15 cellular contexts compared by ENCODE assay signal in genomic region chr3:89699771-89700170, GRCh38.
"Had no signal": no experiment of that assay in that cellular context is flagged by ENCODE, and none has a peak within 500 bp of the region (broad histone marks: within the 10 kb centered on the region; RNA-seq: fewer than 3 reads in every experiment).

No MANE protein-coding gene starts in this region.

- H3K4me1 Mint-ChIP-seq: activated naive CD8-positive, alpha-beta T cell treated with anti-CD3 and anti-CD28 coated beads, Interleukin-2, amount 50 U/mL, for 24 hours; naive thymus-derived CD4-positive, alpha-beta T cell; stimulated activated naive CD8-positive, alpha-beta T cell treated with anti-CD3 and anti-CD28 coated beads, Interleukin-15, amount 100 ng/mL, for 72 hours had no signal

- H3K4me3 ChIP-seq: cardiac muscle cell, gastrocnemius medialis, heart right ventricle, lower lobe of right lung, testis had no signal

- H3K27ac ChIP-seq: cardiac muscle cell, gastrocnemius medialis, heart right ventricle, lower lobe of right lung, neutrophil, testis had no signal

- H3K27me3 ChIP-seq: cardiac muscle cell, gastrocnemius medialis, heart right ventricle, neutrophil, testis had no signal

- H3K4me1 ChIP-seq: gastrocnemius medialis, heart right ventricle, lower lobe of right lung, testis had no signal

- DNase-seq: activated CD4-positive, alpha-beta T cell treated with anti-CD3 and anti-CD28 coated beads for 4 hours; activated naive CD4-positive, alpha-beta T cell treated with Interleukin-2 at 50 U/mL for 16 hours; activated naive CD8-positive, alpha-beta T cell treated with anti-CD3 and anti-CD28 coated beads, Interleukin-2, amount 50 U/mL, for 24 hours; gastrocnemius medialis; heart right ventricle; kidney; lower lobe of right lung; midbrain; naive thymus-derived CD4-positive, alpha-beta T cell; posterior cingulate gyrus; stimulated activated CD4-positive, alpha-beta T cell treated with anti-CD3 and anti-CD28 coated beads, Interleukin-4, amount 100 ng/mL, for 4 hours; stimulated activated naive CD8-positive, alpha-beta T cell treated with anti-CD3 and anti-CD28 coated beads, Interleukin-15, amount 100 ng/mL, for 72 hours; testis had no signal

- H3K27me3 Mint-ChIP-seq: activated naive CD8-positive, alpha-beta T cell treated with anti-CD3 and anti-CD28 coated beads, Interleukin-2, amount 50 U/mL, for 24 hours; naive thymus-derived CD4-positive, alpha-beta T cell; stimulated activated naive CD8-positive, alpha-beta T cell treated with anti-CD3 and anti-CD28 coated beads, Interleukin-15, amount 100 ng/mL, for 72 hours had no signal

- H3K36me3 ChIP-seq: cardiac muscle cell, gastrocnemius medialis, heart right ventricle, lower lobe of right lung, neutrophil had no signal

- H3K4me3 Mint-ChIP-seq: activated naive CD8-positive, alpha-beta T cell treated with anti-CD3 and anti-CD28 coated beads, Interleukin-2, amount 50 U/mL, for 24 hours; naive thymus-derived CD4-positive, alpha-beta T cell; stimulated activated naive CD8-positive, alpha-beta T cell treated with anti-CD3 and anti-CD28 coated beads, Interleukin-15, amount 100 ng/mL, for 72 hours had no signal

- H3K9me3 ChIP-seq: gastrocnemius medialis, neutrophil, testis had no signal

- H3K27ac Mint-ChIP-seq: activated naive CD8-positive, alpha-beta T cell treated with anti-CD3 and anti-CD28 coated beads, Interleukin-2, amount 50 U/mL, for 24 hours; naive thymus-derived CD4-positive, alpha-beta T cell; stimulated activated naive CD8-positive, alpha-beta T cell treated with anti-CD3 and anti-CD28 coated beads, Interleukin-15, amount 100 ng/mL, for 72 hours had no signal
